8 cellular contexts compared by ENCODE assay signal in genomic region chr11:7175007-7175406, GRCh38.
"Had no signal": no experiment of that assay in that cellular context is flagged by ENCODE, and none has a peak within 500 bp of the region (broad histone marks: within the 10 kb centered on the region; RNA-seq: fewer than 3 reads in every experiment).

No MANE protein-coding gene starts in this region.

- H3K27ac ChIP-seq: GM23248 had no signal

- H3K36me3 ChIP-seq: HAP-1 had no signal

- H3K4me3 ChIP-seq: GM23248, GM23338, HAP-1 had no signal

- H3K9me3 ChIP-seq: HAP-1 had no signal

- DNase-seq: GM23248, GOT3, H7, H9, HCEC 1CT, HFFc6 had no signal
